23 cellular contexts compared by ENCODE assay signal in genomic region chr2:130359466-130359865, GRCh38.
"Had no signal": no experiment of that assay in that cellular context is flagged by ENCODE, and none has a peak within 500 bp of the region (broad histone marks: within the 10 kb centered on the region; RNA-seq: fewer than 3 reads in every experiment).

No MANE protein-coding gene starts in this region.

- H3K36me3 ChIP-seq: colonic mucosa, gastroesophageal sphincter, left lung, lower lobe of right lung had no signal

- H2AFZ ChIP-seq: hepatocyte had no signal

- DNase-seq: colonic mucosa; dermis blood vessel endothelial cell; dorsolateral prefrontal cortex; effector CD4-positive, alpha-beta T cell; effector memory CD4-positive, alpha-beta T cell; foreskin keratinocyte; heart left ventricle; hypothalamus; immature natural killer cell; islet precursor cell; kidney; kidney glomerular epithelial cell; left colon; left lung; left ventricle myocardium superior; lower lobe of right lung; mucosa of descending colon; naive B cell had no signal

- H3K4me3 Mint-ChIP-seq: immature natural killer cell, memory B cell, mesothelial cell of epicardium had no signal

- H3K27ac ChIP-seq: colonic mucosa, dorsolateral prefrontal cortex, esophagus muscularis mucosa, foreskin keratinocyte, gastroesophageal sphincter, heart left ventricle, hepatocyte, left lung, lower lobe of right lung had no signal

- H3K36me3 Mint-ChIP-seq: naive B cell had no signal

- H3K27ac Mint-ChIP-seq: memory B cell, mesothelial cell of epicardium had no signal

- H3K4me3 ChIP-seq: colonic mucosa, dorsolateral prefrontal cortex, esophagus muscularis mucosa, gastroesophageal sphincter, heart left ventricle, hepatocyte, left lung, lower lobe of right lung, mucosa of descending colon had no signal

- H3K79me2 ChIP-seq: hepatocyte had no signal

- H3K4me1 ChIP-seq: foreskin keratinocyte had no signal

- H3K9me3 ChIP-seq: colonic mucosa, esophagus muscularis mucosa, gastroesophageal sphincter, heart left ventricle, left lung, lower lobe of right lung, mucosa of descending colon had no signal

- H3K27me3 ChIP-seq: colonic mucosa, dorsolateral prefrontal cortex, esophagus muscularis mucosa, foreskin keratinocyte, gastroesophageal sphincter, heart left ventricle, hepatocyte, left lung had no signal

- H3K4me2 ChIP-seq: hepatocyte had no signal

- H3K9me3 Mint-ChIP-seq: immature natural killer cell had no signal

- ATAC-seq: foreskin keratinocyte, gastroesophageal sphincter, heart left ventricle, left colon, left lung, left ventricle myocardium superior, lower lobe of right lung, mucosa of descending colon had no signal
